In the genomic region with DNA sequence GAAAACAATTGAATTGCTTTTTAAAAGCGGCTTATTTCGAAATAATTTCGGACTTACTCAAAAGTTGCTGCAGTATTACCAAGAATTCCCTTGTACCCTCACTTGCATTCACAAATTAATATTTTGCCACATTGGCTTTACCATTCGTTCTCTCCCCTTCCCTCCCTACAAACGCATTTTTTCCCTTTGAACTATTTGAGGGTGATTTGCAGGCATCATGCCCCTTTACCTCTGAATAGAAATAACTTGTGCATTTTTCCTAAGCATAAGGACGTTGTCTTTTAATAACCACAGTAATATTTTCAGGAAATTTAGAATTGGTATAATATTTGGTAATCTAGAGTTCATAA, we compare ENCODE assay signal across 7 cellular contexts. TPM values are rescaled to one million over a fixed set of nuclear protein-coding genes. Genes with fewer than 3 reads are reported as not detected.
DNase-seq lines count a peak whose midpoint lies in the region; ATAC-seq and TF ChIP-seq lines count a peak whose summit lies in the region.

No MANE protein-coding gene starts in this region.

- no peak overlapping the region; the same call in 1 of the 2 replicates for H3K14ac ChIP-seq in H9 (ENCODE audit: insufficient read depth, low read length)

- H4K20me1 ChIP-seq in H9 (ENCODE audit: control insufficient read depth, insufficient read depth, insufficient read length), result no peaks in the 10 kb centered on the region

- peak overlapping the region; percentile 87 to 91 for H3K4me3 Mint-ChIP-seq in H9

- H2BK20ac ChIP-seq in H9 (ENCODE audit: low read depth, low read length, poor library complexity, severe bottlenecking), result no peak overlapping the region

- H3K36me3 ChIP-seq in SK-N-MC (ENCODE audit: insufficient read depth, low read length) (peaks cover 49% of the 10 kb centered on the region), skeletal muscle satellite cell (ENCODE audit: insufficient read depth, low read length) (peaks cover 27% of the 10 kb centered on the region)

- H3K9ac ChIP-seq in H9 (ENCODE audit: extremely low read depth, insufficient read length, low read length) (peak overlapping the region; percentile 55), SK-N-MC (ENCODE audit: insufficient read length) (peak overlapping the region; percentile 89), skeletal muscle satellite cell (ENCODE audit: low read depth, low read length) (peak overlapping the region; percentile 89)

- no peak for TF ChIP-seq CTCF in H9 (conservative IDR thresholded peaks at IDR 0.05)
- no peak for TF ChIP-seq CTCF in foreskin keratinocyte (conservative IDR thresholded peaks at IDR 0.05)

- H3K4me1 ChIP-seq in H9 (ENCODE audit: insufficient read depth, low read length) (no peaks in the 10 kb centered on the region), foreskin keratinocyte (peaks cover 8% of the 10 kb centered on the region), skeletal muscle satellite cell (ENCODE audit: control insufficient read depth, insufficient read depth, low read length) (peaks cover 14% of the 10 kb centered on the region)

- peaks cover 16 to 47% (median 45%) of the 10 kb centered on the region in 3 experiments; a peak in 6 of 7 replicates for H3K36me3 Mint-ChIP-seq in H9 (ENCODE audit: insufficient read depth in 1 of 3, low read depth in 3 of 3)

- no peak overlapping the region for H4K8ac ChIP-seq in H9 (replicated peaks; ENCODE audit: insufficient read length, low read depth, low read length)

- no peaks in the 10 kb centered on the region for H3K9me3 ChIP-seq in H9 (ENCODE audit: control insufficient read depth, low read depth, low read length)
- H3K9me3 ChIP-seq in SK-N-MC (ENCODE audit: low read depth, low read length), result no peaks in the 10 kb centered on the region
- H3K9me3 ChIP-seq in skeletal muscle satellite cell (replicated peaks; ENCODE audit: low read length), result no peaks in the 10 kb centered on the region

- peaks cover 9 to 18% of the 10 kb centered on the region in 2 experiments for H3K4me1 Mint-ChIP-seq in H9

- DNase-seq in H9 (no peak), SK-N-MC (ENCODE audit: low read depth, low spot score) (no peak), foreskin keratinocyte (peak in 1 of 2 donors; percentile 1)

- no peak overlapping the region for H2BK15ac ChIP-seq in H9 (ENCODE audit: low read depth, low read length)

- no peaks in the 10 kb centered on the region for H3K9me3 Mint-ChIP-seq in H9

- H3K4ac ChIP-seq in H9 (ENCODE audit: low read depth, low read length), result no peak overlapping the region

- H3K56ac ChIP-seq in H9 (ENCODE audit: insufficient read length, low read depth, low read length), result no peak overlapping the region

- H3K4me3 ChIP-seq in SK-N-MC (peak overlapping the region; percentile 96), skeletal muscle satellite cell (ENCODE audit: low read length) (peak overlapping the region; percentile 93)

- H3K27ac Mint-ChIP-seq in H9, result peak overlapping the region; percentile 61 to 93 (median 73)

- H3K79me2 ChIP-seq in H9 (ENCODE audit: insufficient read depth, low read length), result peaks cover 3% of the 10 kb centered on the region; the same call in 1 of the 2 replicates

- WGBS in H9 (ENCODE audit: extremely low coverage, insufficient read length, low lambda C conversion rate), result no CpG with 5 or more reads among the region's 6 CpGs

- ATAC-seq in foreskin keratinocyte (no peak), GM21367 (IDR thresholded peaks at IDR 0.05; ENCODE audit: unreplicated experiment) (no peak), HG03469 (IDR thresholded peaks at IDR 0.05; ENCODE audit: unreplicated experiment) (no peak), GM21526 (IDR thresholded peaks at IDR 0.05; ENCODE audit: low FRiP score, unreplicated experiment) (no peak)

- H3K27ac ChIP-seq in H9 (ENCODE audit: insufficient read length, low read depth, low read length) (no peak overlapping the region), SK-N-MC (peak overlapping the region; percentile 83; the same call in 1 of the 2 replicates), foreskin keratinocyte (peak overlapping the region; percentile 65)

- H2BK12ac ChIP-seq in H9 (ENCODE audit: insufficient read length, low read depth, low read length), result no peak overlapping the region

- no peak overlapping the region for H3K23ac ChIP-seq in H9 (ENCODE audit: insufficient read length, low read depth, low read length)

- no peaks in the 10 kb centered on the region for H3K79me1 ChIP-seq in H9 (ENCODE audit: insufficient read depth, low read depth, low read length, poor library complexity, severe bottlenecking)

- H2AK5ac ChIP-seq in H9 (ENCODE audit: insufficient read length, low read length), result no peak overlapping the region

- H3T11ph ChIP-seq in H9 (ENCODE audit: low read length), result no peak overlapping the region

- peaks cover 4% of the 10 kb centered on the region for H3K23me2 ChIP-seq in H9 (ENCODE audit: insufficient read length, low read depth, low read length, poor library complexity, severe bottlenecking)

- no peak overlapping the region for H2AFZ ChIP-seq in H9 (ENCODE audit: low read length)

- H3K27me3 Mint-ChIP-seq in H9 (ENCODE audit: low read depth), result no peaks in the 10 kb centered on the region; the same call in 1 of the 2 replicates

- H2BK5ac ChIP-seq in H9 (ENCODE audit: insufficient read length, low read length), result no peak overlapping the region

- H4K91ac ChIP-seq in H9 (ENCODE audit: insufficient read length, low read depth, low read length), result no peak overlapping the region

- H4K5ac ChIP-seq in H9 (ENCODE audit: insufficient read length, low read depth, low read length), result no peak overlapping the region

- H3K27me3 ChIP-seq in H9 (ENCODE audit: insufficient read depth, low read length) (no peaks in the 10 kb centered on the region), foreskin keratinocyte (no peaks in the 10 kb centered on the region), skeletal muscle satellite cell (ENCODE audit: control insufficient read depth, insufficient read depth, low read length) (no peaks in the 10 kb centered on the region)

- H2BK120ac ChIP-seq in H9 (ENCODE audit: low read depth, low read length, poor library complexity, severe bottlenecking), result no peak overlapping the region

- H3K18ac ChIP-seq in H9 (ENCODE audit: insufficient read length, low read depth, low read length), result no peak overlapping the region

- peak overlapping the region; percentile 71 for H3K4me2 ChIP-seq in H9 (ENCODE audit: insufficient read depth, insufficient read length, low read length)
- peak overlapping the region; percentile 100 for H3K4me2 ChIP-seq in skeletal muscle satellite cell (ENCODE audit: low read length)

RNA-seq across cellular contexts. Expression of gene CCDC138, which starts 0.6 kb away (rescaled TPM):
- total RNA-seq in H9 (2021), result 31.4 and 32.7 TPM in 2 replicates
- total RNA-seq in foreskin keratinocyte, result 7.9 and 9.0 TPM in 2 replicates
- 2.8 and 3.7 TPM in 2 replicates for polyA plus RNA-seq in foreskin keratinocyte
- 6.8 and 7.6 TPM in 2 replicates for total RNA-seq in skeletal muscle satellite cell (2012; rRNA removed)
